Comparison of ENCODE assay signal across 12 cellular contexts in the genomic region with DNA sequence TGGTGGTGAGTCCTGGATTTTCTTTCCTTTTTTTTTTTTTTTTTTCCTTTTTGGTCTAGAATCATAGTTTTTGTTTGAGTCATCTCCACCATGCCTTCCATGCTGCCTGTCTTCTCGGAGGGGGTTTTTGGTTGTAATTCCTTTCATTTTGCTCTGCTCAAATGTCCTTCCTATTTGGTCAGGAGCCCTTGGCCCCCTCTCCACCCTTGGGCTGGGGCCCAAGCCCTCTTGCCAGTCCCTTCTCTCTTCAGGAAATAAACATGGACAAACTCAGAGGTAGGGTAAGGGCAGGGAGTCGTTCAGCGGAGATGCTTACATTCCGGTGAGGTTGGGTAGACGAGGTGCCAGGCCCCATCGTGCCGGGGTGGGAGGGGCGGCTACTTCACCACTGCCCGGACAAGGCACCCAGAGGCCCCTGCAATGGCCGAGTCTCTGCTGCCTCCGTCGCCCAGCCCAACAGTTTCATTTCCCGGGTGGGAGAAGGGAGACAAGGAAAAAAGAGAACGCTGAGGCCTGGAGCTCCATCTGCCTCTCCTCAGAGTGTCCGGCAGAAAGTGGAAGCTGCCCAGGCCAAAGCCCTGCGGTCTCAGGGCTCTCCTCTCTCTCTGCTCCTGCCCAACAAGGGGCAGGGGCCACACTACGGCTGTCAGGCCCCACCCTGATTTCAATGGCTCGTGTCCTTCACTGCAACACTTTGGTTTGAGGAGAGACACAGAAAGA. TPM values are rescaled to one million over a fixed set of nuclear protein-coding genes. Genes with fewer than 3 reads are reported as not detected.
A peak's percentile ranks its signal among the peaks of the same experiment; 100 is the strongest.
DNase-seq lines count a peak whose midpoint lies in the region; ATAC-seq and TF ChIP-seq lines count a peak whose summit lies in the region.
"Had no signal": no experiment of that assay in that cellular context is flagged by ENCODE, and none has a peak within 500 bp of the region (broad histone marks: within the 10 kb centered on the region; RNA-seq: fewer than 3 reads in every experiment).

No MANE protein-coding gene starts in this region.

- TF ChIP-seq POLR2A in body of pancreas (IDR thresholded peaks at IDR 0.05): no peak

- ATAC-seq in activated T-helper 17 cell treated with anti-CD3 and anti-CD28 coated beads, Interleukin-2, amount 50 U/mL, for 72 hours (replicated peaks): no peak
- ATAC-seq in upper lobe of right lung: peak; percentile 40
- no peak for ATAC-seq in body of pancreas

- TF ChIP-seq CTCF in right atrium auricular region (IDR thresholded peaks at IDR 0.05) (no peak), upper lobe of right lung (IDR thresholded peaks at IDR 0.05) (no peak), tibial artery (IDR thresholded peaks at IDR 0.05) (no peak), body of pancreas (IDR thresholded peaks at IDR 0.05) (no peak)

- 68 to 71% methylated on average over 17 to 18 of the region's 18 CpGs for WGBS in body of pancreas, 2 donors

- peak overlapping the region; percentile 1 to 46 for H3K27ac ChIP-seq in right atrium auricular region
- H3K27ac ChIP-seq in upper lobe of right lung: peak overlapping the region; percentile 30
- H3K27ac ChIP-seq in tibial artery: peak overlapping the region in 1 of 2 donors; percentile 19
- no peak overlapping the region for H3K27ac ChIP-seq in body of pancreas

- no peaks in the 10 kb centered on the region for H3K27me3 Mint-ChIP-seq in activated T-helper 17 cell treated with anti-CD3 and anti-CD28 coated beads, Interleukin-2, amount 50 U/mL, for 72 hours

- intact Hi-C loops in cardiac septum (cut with DNase I) (no loop called here), upper lobe of right lung (cut with DNase I) (no loop called here), tibial artery (cut with DNase I; ENCODE audit: low total_unique reads) (no loop called here), body of pancreas (cut with DNase I) (no loop called here)

- H3K4me1 ChIP-seq in right atrium auricular region: peaks cover 0 to 14% of the 10 kb centered on the region in 2 donors
- peaks cover 16% of the 10 kb centered on the region for H3K4me1 ChIP-seq in upper lobe of right lung
- H3K4me1 ChIP-seq in tibial artery: peaks cover 0 to 13% (median 1%) of the 10 kb centered on the region in 4 donors
- no peaks in the 10 kb centered on the region for H3K4me1 ChIP-seq in body of pancreas

- peaks cover 27% of the 10 kb centered on the region for H3K4me1 Mint-ChIP-seq in activated T-helper 17 cell treated with anti-CD3 and anti-CD28 coated beads, Interleukin-2, amount 50 U/mL, for 72 hours

- H3K9me3 ChIP-seq in right atrium auricular region (no peaks in the 10 kb centered on the region), upper lobe of right lung (no peaks in the 10 kb centered on the region), tibial artery (no peaks in the 10 kb centered on the region), body of pancreas (no peaks in the 10 kb centered on the region)

- H3K27me3 ChIP-seq in right atrium auricular region: no peaks in the 10 kb centered on the region
- no peaks in the 10 kb centered on the region for H3K27me3 ChIP-seq in upper lobe of right lung
- no peaks in the 10 kb centered on the region for H3K27me3 ChIP-seq in tibial artery
- no peaks in the 10 kb centered on the region for H3K27me3 ChIP-seq in body of pancreas

- H3K36me3 Mint-ChIP-seq in activated T-helper 17 cell treated with anti-CD3 and anti-CD28 coated beads, Interleukin-2, amount 50 U/mL, for 72 hours (ENCODE audit: low read depth): peaks cover 45% of the 10 kb centered on the region

- H3K36me3 ChIP-seq in right atrium auricular region (peaks cover under 1% of the 10 kb centered on the region), upper lobe of right lung (no peaks in the 10 kb centered on the region), tibial artery (peaks cover 3 to 9% (median 6%) of the 10 kb centered on the region in 3 donors), body of pancreas (replicated peaks in 1 of 2; ENCODE audit: insufficient read depth in 1 of 2, low read depth in 2 of 2) (no peaks in the 10 kb centered on the region)

- DNase-seq in right atrium auricular region (ENCODE audit: low spot score) (no peak), cardiac septum (ENCODE audit: low spot score) (no peak), kidney glomerular epithelial cell (lab: John Stamatoyannopoulos, UW) (peak; percentile 20), upper lobe of right lung (no peak), tibial artery (no peak), putamen (ENCODE audit: low spot score) (no peak), body of pancreas (no peak)
- DNase-seq: Calu3, cerebellar nuclear complex, kidney, NCI-H2171 had no signal

- peak overlapping the region; percentile 81 for H3K27ac Mint-ChIP-seq in activated T-helper 17 cell treated with anti-CD3 and anti-CD28 coated beads, Interleukin-2, amount 50 U/mL, for 72 hours

- H3K4me3 Mint-ChIP-seq in activated T-helper 17 cell treated with anti-CD3 and anti-CD28 coated beads, Interleukin-2, amount 50 U/mL, for 72 hours: peak overlapping the region; percentile 41

- H3K4me3 ChIP-seq in right atrium auricular region (no peak overlapping the region), upper lobe of right lung (no peak overlapping the region), tibial artery (peak overlapping the region in 1 of 2 donors; percentile 7), body of pancreas (no peak overlapping the region)

- no peaks in the 10 kb centered on the region for H3K9me3 Mint-ChIP-seq in activated T-helper 17 cell treated with anti-CD3 and anti-CD28 coated beads, Interleukin-2, amount 50 U/mL, for 72 hours

RNA-seq across cellular contexts. Expression of a gene that starts 12.7 kb away (rescaled TPM):
- total RNA-seq in right atrium auricular region: 10 to 100 TPM in 1 of 2 donors, 1 to 10 TPM in 1; 8.1 to 13.6 TPM
- 8.3 TPM for total RNA-seq in cardiac septum
- total RNA-seq in activated T-helper 17 cell treated with anti-CD3 and anti-CD28 coated beads, Interleukin-2, amount 50 U/mL, for 72 hours: 10 to 100 TPM; 12.1 to 12.5 TPM
- total RNA-seq in upper lobe of right lung: 13.6 TPM
- 10 to 100 TPM in 1 of 2 donors, 1 to 10 TPM in 1; 8.6 to 14.2 TPM for total RNA-seq in body of pancreas

RNA-seq across cellular contexts. Expression of a gene that starts 18.6 kb away (rescaled TPM):
- 10 to 100 TPM in 1 of 2 donors, 1 to 10 TPM in 1; 8.1 to 17.1 TPM for total RNA-seq in right atrium auricular region
- 4.6 TPM for total RNA-seq in cardiac septum
- 1 to 10 TPM in 1 of 2 donors, under 1 TPM in 1; 0.37 to 1.7 TPM for total RNA-seq in activated T-helper 17 cell treated with anti-CD3 and anti-CD28 coated beads, Interleukin-2, amount 50 U/mL, for 72 hours
- 0.29 TPM for total RNA-seq in upper lobe of right lung
- 1 to 10 TPM; 2.1 to 5.9 TPM for total RNA-seq in body of pancreas

RNA-seq across cellular contexts. Expression of a gene that starts 43.6 kb away (rescaled TPM):
- total RNA-seq in right atrium auricular region (under 1 TPM; 0.11 to 0.83 TPM), cardiac septum (0.51 TPM), upper lobe of right lung (6.1 TPM), body of pancreas (1 to 10 TPM in 1 of 2 donors, under 1 TPM in 1; under 0.01 to 1.6 TPM)
- total RNA-seq in activated T-helper 17 cell treated with anti-CD3 and anti-CD28 coated beads, Interleukin-2, amount 50 U/mL, for 72 hours: 10 to 100 TPM; 33.1 to 95.9 TPM

Comparison
In these comparisons a context has a peak if more than half of its experiments do, and no peak if none do; other contexts are left out.
1. H3K27ac ChIP-seq: peak in right atrium auricular region (2 of 2) and upper lobe of right lung (single experiment); none in body of pancreas (0 of 4).